9 cellular contexts compared by ENCODE assay signal in the genomic region with DNA sequence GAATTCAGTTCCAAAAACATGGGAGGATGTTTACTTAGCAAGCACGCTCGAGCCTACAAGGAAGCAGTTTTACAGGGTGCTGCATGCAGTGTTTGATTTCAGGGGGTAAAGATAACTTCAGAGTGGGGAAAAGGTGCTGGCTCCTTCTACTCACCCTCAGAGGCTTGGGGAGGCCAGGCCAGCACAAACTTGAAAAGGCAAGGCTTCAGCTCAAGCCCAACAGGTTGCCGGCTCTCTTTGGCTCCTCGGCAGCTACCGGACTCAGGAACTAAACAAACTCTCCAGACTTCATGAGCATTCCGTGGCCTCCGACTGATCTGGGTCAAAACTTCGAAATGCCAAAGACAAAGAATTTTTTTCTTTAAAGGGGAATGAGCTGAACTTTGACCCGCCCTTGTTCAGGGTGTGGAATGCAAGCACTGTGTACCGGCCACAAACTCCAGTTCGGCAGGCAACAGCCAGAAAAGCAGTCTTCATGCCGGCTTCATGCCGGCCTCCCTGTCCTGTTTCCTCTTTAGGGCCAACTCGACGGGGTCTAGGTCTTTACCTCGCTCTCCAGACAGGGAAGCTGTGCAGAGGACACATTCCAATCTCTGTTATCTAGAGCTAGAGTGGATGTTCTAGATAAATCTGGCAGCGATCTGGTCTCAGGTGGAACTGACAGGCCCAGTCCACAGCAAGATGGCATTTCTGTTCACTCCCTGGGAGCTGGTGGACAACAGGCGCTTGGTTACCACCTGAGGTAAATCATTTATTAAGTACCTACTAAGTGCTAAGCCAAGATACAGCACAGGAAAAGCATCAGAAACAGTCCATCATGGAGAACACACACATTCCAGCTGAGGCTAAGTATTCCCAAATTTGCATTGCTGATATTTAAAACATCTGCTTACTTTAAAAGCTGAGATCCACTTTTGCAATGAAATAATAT.
A peak's percentile ranks its signal among the peaks of the same experiment; 100 is the strongest.
DNase-seq lines count a peak whose midpoint lies in the region; ATAC-seq, FAIRE-seq and TF ChIP-seq lines count a peak whose summit lies in the region.
"Had no signal": no experiment of that assay in that cellular context is flagged by ENCODE, and none has a peak within 500 bp of the region (broad histone marks: within the 10 kb centered on the region; RNA-seq: fewer than 3 reads in every experiment).

No MANE protein-coding gene starts in this region.

- FAIRE-seq in A549 (lab: Jason Lieb, UNC) = no peak

- no peak for TF ChIP-seq CTCF in A549 (IDR thresholded peaks at IDR 0.05)

- H3K27me3 ChIP-seq in HUES48 (ENCODE audit: control insufficient read depth, insufficient read depth, low read length) (no peaks in the 10 kb centered on the region), mucosa of stomach (ENCODE audit: control insufficient read depth, insufficient read depth, low read length) (no peaks in the 10 kb centered on the region)

- TF ChIP-seq RAD21 in A549 (conservative IDR thresholded peaks at IDR 0.05 in 1 of 2, IDR thresholded peaks at IDR 0.05 in 1 of 2) = no peak

- DNase-seq in A549 (ENCODE audit: low read depth in 1 of 2, low spot score in 1 of 2) (peak; percentile 40 to 66), SIG-M5 (lab: John Stamatoyannopoulos, UW) (no peak)
- DNase-seq in central memory CD8-positive, alpha-beta T cell (ENCODE audit: low spot score in 2 of 2) = no peak
- no peak for DNase-seq in effector CD8-positive, alpha-beta T cell (lab: John Stamatoyannopoulos, UW)
- DNase-seq: NCI-H1105 had no signal

- H3K9me3 Mint-ChIP-seq in central memory CD8-positive, alpha-beta T cell = peaks cover 6% of the 10 kb centered on the region

- WGBS in A549 (ENCODE audit: missing lambda C conversion rate) = 16% methylated on average over 18 of the region's 18 CpGs

- H3K27me3 Mint-ChIP-seq in central memory CD8-positive, alpha-beta T cell = peaks cover 10% of the 10 kb centered on the region

- no peak overlapping the region for H3K9ac ChIP-seq in HUES48 (ENCODE audit: low read depth, low read length)
- peak overlapping the region; percentile 61 for H3K9ac ChIP-seq in mucosa of stomach (ENCODE audit: low read length)

- H3K4me1 ChIP-seq in A549 = peaks cover 62% of the 10 kb centered on the region
- peaks cover 7% of the 10 kb centered on the region; the same call in 1 of the 2 replicates for H3K4me1 ChIP-seq in HUES48 (ENCODE audit: control insufficient read depth, insufficient read depth, low read length)
- H3K4me1 ChIP-seq in mucosa of stomach (ENCODE audit: control insufficient read depth, insufficient read depth, low read length) = peaks cover 64% of the 10 kb centered on the region

- peaks cover 78% of the 10 kb centered on the region for H3K4me1 Mint-ChIP-seq in central memory CD8-positive, alpha-beta T cell

- H3K4me3 Mint-ChIP-seq in central memory CD8-positive, alpha-beta T cell = peak overlapping the region; percentile 84

- POLR2A ChIA-PET in A549 (lab: Yijun Ruan, JAX) = interaction anchor here (0.9 kb wide), 2 partner anchors 42 to 137 kb away, joined by 3 read pairs; no protein-coding TSS in a partner anchor

- H3K9me3 ChIP-seq in A549 (no peaks in the 10 kb centered on the region), HUES48 (ENCODE audit: control insufficient read depth, insufficient read depth, low read length) (no peaks in the 10 kb centered on the region), mucosa of stomach (ENCODE audit: control insufficient read depth, low read length) (no peaks in the 10 kb centered on the region)

- CTCF ChIA-PET in A549 (lab: Yijun Ruan, JAX) = interaction anchor here (0.6 to 16.6 kb wide), 19 partner anchors 9 to 1337 kb away, joined by 3 to 260 read pairs (median 3); no protein-coding TSS in a partner anchor

- peak overlapping the region; percentile 95 for H3K4me2 ChIP-seq in A549

- TF ChIP-seq POLR2A in A549 (IDR thresholded peaks at IDR 0.05; ENCODE audit: low read length) = no peak

- H3K27ac ChIP-seq in A549 (peak overlapping the region; percentile 86 to 91), HUES48 (ENCODE audit: low read depth, low read length) (peak overlapping the region; percentile 21)

- ATAC-seq in A549 (peak in 1 of 2 experiments; percentile 10; a peak in 3 of 6 replicates), HG02623 (IDR thresholded peaks at IDR 0.05; ENCODE audit: unreplicated experiment) (no peak)
- no peak for ATAC-seq in central memory CD8-positive, alpha-beta T cell (replicated peaks; ENCODE audit: extremely low read depth, poor library complexity, severe bottlenecking)
- ATAC-seq in activated CD4-positive, CD25-positive, alpha-beta regulatory T cell treated with anti-CD3 and anti-CD28 coated beads, Interleukin-2, amount 50 U/mL, for 24 hours = no peak

- no peak for TF ChIP-seq EP300 in A549 (IDR thresholded peaks at IDR 0.05)

- peaks cover 29% of the 10 kb centered on the region for H3K36me3 Mint-ChIP-seq in central memory CD8-positive, alpha-beta T cell (ENCODE audit: insufficient read depth)

- H3K27ac Mint-ChIP-seq in central memory CD8-positive, alpha-beta T cell (ENCODE audit: low read depth) = peak overlapping the region; percentile 99

- H3K36me3 ChIP-seq in HUES48 (ENCODE audit: control insufficient read depth, insufficient read depth, low read length) = no peaks in the 10 kb centered on the region
- H3K36me3 ChIP-seq in mucosa of stomach (ENCODE audit: control insufficient read depth, insufficient read depth, low read length) = no peaks in the 10 kb centered on the region

- H3K4me3 ChIP-seq in A549 = peak overlapping the region; percentile 24
- no peak overlapping the region for H3K4me3 ChIP-seq in HUES48 (ENCODE audit: low read depth, low read length)
- H3K4me3 ChIP-seq in mucosa of stomach (ENCODE audit: low read length) = peak overlapping the region; percentile 22

TF ChIP-seq in A549, 52 proteins besides CTCF, POLR2A, EP300 and RAD21:
- no peak for TF ChIP-seq FOSL2 (IDR thresholded peaks at IDR 0.05)
- TF ChIP-seq FOSL2 (CRISPR knock-in tag; IDR thresholded peaks at IDR 0.05) = no peak
- TF ChIP-seq, protein P1, sequence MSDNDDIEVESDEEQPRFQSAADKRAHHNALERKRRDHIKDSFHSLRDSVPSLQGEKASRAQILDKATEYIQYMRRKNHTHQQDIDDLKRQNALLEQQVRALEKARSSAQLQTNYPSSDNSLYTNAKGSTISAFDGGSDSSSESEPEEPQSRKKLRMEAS (IDR thresholded peaks at IDR 0.05) = peak; percentile 43; the same call in 1 of the 2 replicates

Comparison
In these comparisons a context has a peak if more than half of its experiments do, and no peak if none do; other contexts are left out.
1. DNase-seq: peak in A549 (2 of 2); none in central memory CD8-positive, alpha-beta T cell (0 of 2), effector CD8-positive, alpha-beta T cell (single experiment) and SIG-M5 (single experiment).